11 cellular contexts compared by ENCODE assay signal in genomic region chr1:21621761-21622436, GRCh38. TPM values are rescaled to one million over a fixed set of nuclear protein-coding genes. Genes with fewer than 3 reads are reported as not detected.
DNase-seq lines count a peak whose midpoint lies in the region; ATAC-seq, FAIRE-seq and TF ChIP-seq lines count a peak whose summit lies in the region.
"Had no signal": no experiment of that assay in that cellular context is flagged by ENCODE, and none has a peak within 500 bp of the region (broad histone marks: within the 10 kb centered on the region; RNA-seq: fewer than 3 reads in every experiment).

No MANE protein-coding gene starts in this region.

- intact Hi-C loops in activated CD4-positive, alpha-beta memory T cell treated with anti-CD3 and anti-CD28 coated beads for 36 hours (cut with micrococcal nuclease): no loop called here
- intact Hi-C loops in K562 (cut with micrococcal nuclease) (no loop called here), right lobe of liver (cut with DNase I) (no loop called here)

- H3K27ac Mint-ChIP-seq in activated CD4-positive, alpha-beta memory T cell treated with anti-CD3 and anti-CD28 coated beads for 36 hours: no peak overlapping the region
- H3K27ac Mint-ChIP-seq in activated CD4-positive, alpha-beta memory T cell treated with anti-CD3 and anti-CD28 coated beads, Interleukin-2, amount 10 ng/mL, durations not matched to agents 7 days and 5 days: no peak overlapping the region

- no peak overlapping the region for H3K27ac ChIP-seq in K562 (ENCODE audit: extremely low read depth, low read depth, low read length)
- H3K27ac ChIP-seq in right lobe of liver: peak overlapping the region in 1 of 3 donors; percentile 37
- H3K27ac ChIP-seq in thymus (ENCODE audit: low read depth): no peak overlapping the region

- TF ChIP-seq POLR2A in K562 (conservative IDR thresholded peaks at IDR 0.05) (no peak), right lobe of liver (IDR thresholded peaks at IDR 0.05) (no peak)

- in situ Hi-C loops in K562 (cut with MboI): no loop called here

- CTCF ChIA-PET in activated CD4-positive, alpha-beta memory T cell treated with anti-CD3 and anti-CD28 coated beads for 36 hours (lab: Charles Lee): interaction anchor here (0.6 to 1.3 kb wide), 3 partner anchors 38 to 133 kb away, joined by 3 read pairs; no protein-coding TSS in a partner anchor
- CTCF ChIA-PET in activated CD4-positive, alpha-beta memory T cell treated with anti-CD3 and anti-CD28 coated beads, Interleukin-2, amount 10 ng/mL, durations not matched to agents 7 days and 5 days (lab: Charles Lee): no interaction called here
- CTCF ChIA-PET in K562 (lab: Yijun Ruan, JAX; ENCODE audit: low intra/inter-chr PET ratio): no interaction called here

- peak overlapping the region; percentile 3 for H3K4me3 Mint-ChIP-seq in activated CD4-positive, alpha-beta memory T cell treated with anti-CD3 and anti-CD28 coated beads for 36 hours
- no peak overlapping the region for H3K4me3 Mint-ChIP-seq in activated CD4-positive, alpha-beta memory T cell treated with anti-CD3 and anti-CD28 coated beads, Interleukin-2, amount 10 ng/mL, durations not matched to agents 7 days and 5 days

- H3K9me3 ChIP-seq in K562 (replicated peaks; ENCODE audit: control insufficient read depth, insufficient read depth, low read depth, low read length) (no peaks in the 10 kb centered on the region), right lobe of liver (no peaks in the 10 kb centered on the region), thymus (ENCODE audit: control insufficient read depth) (no peaks in the 10 kb centered on the region)

- no peaks in the 10 kb centered on the region for H3K36me3 Mint-ChIP-seq in activated CD4-positive, alpha-beta memory T cell treated with anti-CD3 and anti-CD28 coated beads for 36 hours
- H3K36me3 Mint-ChIP-seq in activated CD4-positive, alpha-beta memory T cell treated with anti-CD3 and anti-CD28 coated beads, Interleukin-2, amount 10 ng/mL, durations not matched to agents 7 days and 5 days (ENCODE audit: low read depth): no peaks in the 10 kb centered on the region

- no peak for TF ChIP-seq CTCF in K562 (IDR thresholded peaks at IDR 0.05 in 2 of 3, conservative IDR thresholded peaks at IDR 0.05 in 1 of 3; ENCODE audit: insufficient read depth in 2 of 3, low read depth in 1 of 3, low read length in 3 of 3)
- no peak for TF ChIP-seq CTCF in right lobe of liver (IDR thresholded peaks at IDR 0.05)

- peaks cover 18% of the 10 kb centered on the region for H3K27me3 Mint-ChIP-seq in activated CD4-positive, alpha-beta memory T cell treated with anti-CD3 and anti-CD28 coated beads for 36 hours
- peaks cover 15% of the 10 kb centered on the region for H3K27me3 Mint-ChIP-seq in activated CD4-positive, alpha-beta memory T cell treated with anti-CD3 and anti-CD28 coated beads, Interleukin-2, amount 10 ng/mL, durations not matched to agents 7 days and 5 days

- no peak overlapping the region for H2AFZ ChIP-seq in K562 (ENCODE audit: low read depth, low read length)

- peak overlapping the region; percentile 16 to 82; a peak in 3 of 4 replicates for H3K9ac ChIP-seq in K562 (ENCODE audit: insufficient read depth in 1 of 2, low read depth in 2 of 2, low read length in 2 of 2)

- BruUV-seq in K562 (replicated peaks; lab: Mats Ljungman, UMichigan): no TSS peak

- TF ChIP-seq RAD21 in K562 (CRISPR knock-in tag; conservative IDR thresholded peaks at IDR 0.05 in 1 of 2, IDR thresholded peaks at IDR 0.05 in 1 of 2): no peak

- no peaks in the 10 kb centered on the region for H4K20me1 ChIP-seq in K562 (replicated peaks; ENCODE audit: control insufficient read depth, insufficient read depth, low read length)

- H3K79me2 ChIP-seq in K562 (ENCODE audit: control insufficient read depth, insufficient read depth, low read length): peaks cover 31% of the 10 kb centered on the region

- no peak for ATAC-seq in K562
- no peak for ATAC-seq in right lobe of liver
- ATAC-seq: GM12878 had no signal

- peak overlapping the region; percentile 43; the same call in 1 of the 2 replicates for H3K4me2 ChIP-seq in K562 (ENCODE audit: insufficient read depth, low read length)

- H3K9me1 ChIP-seq in K562 (ENCODE audit: control insufficient read depth, insufficient read depth, low read length): peaks cover 4% of the 10 kb centered on the region

- TF ChIP-seq EP300 in K562 (IDR thresholded peaks at IDR 0.05; ENCODE audit: low read length): no peak

- H3K36me3 ChIP-seq in K562 (ENCODE audit: control insufficient read depth, insufficient read depth, low read length): peaks cover 43% of the 10 kb centered on the region
- no peaks in the 10 kb centered on the region for H3K36me3 ChIP-seq in right lobe of liver
- no peaks in the 10 kb centered on the region for H3K36me3 ChIP-seq in thymus (ENCODE audit: control insufficient read depth, insufficient read depth)

- H3K4me1 ChIP-seq in K562 (replicated peaks in 1 of 2; ENCODE audit: control insufficient read depth in 2 of 2, insufficient read depth in 2 of 2, low read length in 2 of 2): peaks cover 25 to 66% of the 10 kb centered on the region in 2 experiments
- peaks cover 0 to 55% (median 23%) of the 10 kb centered on the region in 4 donors for H3K4me1 ChIP-seq in right lobe of liver
- H3K4me1 ChIP-seq in thymus (ENCODE audit: control insufficient read depth, insufficient read depth, low read length): peaks cover 2% of the 10 kb centered on the region

- 79% methylated on average over 25 of the region's 39 CpGs for WGBS in K562 (ENCODE audit: insufficient coverage, low coverage, missing lambda C conversion rate)
- WGBS in right lobe of liver (ENCODE audit: insufficient coverage, low coverage, low lambda C conversion rate, missing lambda C conversion rate): 0% methylated on average over 2 of the region's 39 CpGs
- 42% methylated on average over 39 of the region's 39 CpGs for WGBS in thymus

- H3K4me3 ChIP-seq in K562 (peak overlapping the region; percentile 26), right lobe of liver (peak overlapping the region; percentile 56 to 63 (median 57)), thymus (ENCODE audit: low read length) (peak overlapping the region; percentile 34)
- H3K4me3 ChIP-seq: GM12878 had no signal

- POLR2A ChIA-PET in activated CD4-positive, alpha-beta memory T cell treated with anti-CD3 and anti-CD28 coated beads for 36 hours (lab: Charles Lee): interaction anchor here (0.5 kb wide), 1 partner anchor 810 kb away, joined by 3 read pairs; no protein-coding TSS in a partner anchor
- POLR2A ChIA-PET in activated CD4-positive, alpha-beta memory T cell treated with anti-CD3 and anti-CD28 coated beads, Interleukin-2, amount 10 ng/mL, durations not matched to agents 7 days and 5 days (lab: Charles Lee): no interaction called here
- POLR2A ChIA-PET in K562 (lab: Yijun Ruan, JAX): interaction anchor here (0.7 to 2.0 kb wide), 4 partner anchors 10 to 403 kb away, joined by 3 to 11 read pairs (median 6); no protein-coding TSS in a partner anchor

- H3K27me3 ChIP-seq in K562 (ENCODE audit: control insufficient read depth in 2 of 2, insufficient read depth in 2 of 2, low read length in 2 of 2): no peaks in the 10 kb centered on the region
- H3K27me3 ChIP-seq in right lobe of liver: no peaks in the 10 kb centered on the region
- H3K27me3 ChIP-seq in thymus (ENCODE audit: control insufficient read depth, insufficient read depth): peaks cover 15% of the 10 kb centered on the region

- H3K9me3 Mint-ChIP-seq in activated CD4-positive, alpha-beta memory T cell treated with anti-CD3 and anti-CD28 coated beads for 36 hours: no peaks in the 10 kb centered on the region
- no peaks in the 10 kb centered on the region for H3K9me3 Mint-ChIP-seq in activated CD4-positive, alpha-beta memory T cell treated with anti-CD3 and anti-CD28 coated beads, Interleukin-2, amount 10 ng/mL, durations not matched to agents 7 days and 5 days

- no peak for DNase-seq in activated CD4-positive, alpha-beta memory T cell treated with anti-CD3 and anti-CD28 coated beads for 36 hours
- DNase-seq in activated CD4-positive, alpha-beta memory T cell treated with anti-CD3 and anti-CD28 coated beads, Interleukin-2, amount 10 ng/mL, durations not matched to agents 7 days and 5 days: no peak
- DNase-seq in K562 (ENCODE audit: extremely low read depth in 1 of 4, low spot score in 3 of 4) (no peak), right lobe of liver (no peak), NAMALWA (ENCODE audit: low spot score) (no peak), NCI-H2227 treated with DMSO at 0.1 percent for 48 hours (lab: John Stamatoyannopoulos, UW) (no peak), EL (no peak)
- DNase-seq: cortex of kidney had no signal

- FAIRE-seq in K562 (lab: Jason Lieb, UNC): no peak
- FAIRE-seq: GM12878, H54 had no signal

- H3K4me1 Mint-ChIP-seq in activated CD4-positive, alpha-beta memory T cell treated with anti-CD3 and anti-CD28 coated beads for 36 hours (ENCODE audit: low read depth): peaks cover 2% of the 10 kb centered on the region
- H3K4me1 Mint-ChIP-seq in activated CD4-positive, alpha-beta memory T cell treated with anti-CD3 and anti-CD28 coated beads, Interleukin-2, amount 10 ng/mL, durations not matched to agents 7 days and 5 days: peaks cover 6% of the 10 kb centered on the region

TF ChIP-seq in K562, 482 proteins besides CTCF, POLR2A, EP300 and RAD21 (continues in another document):
- no peak for TF ChIP-seq ZNF197 (CRISPR knock-in tag; IDR thresholded peaks at IDR 0.05; ENCODE audit: low read depth)

RNA-seq across cellular contexts. Expression of gene RAP1GAP, which starts 47.3 kb away (rescaled TPM):
- total RNA-seq in activated CD4-positive, alpha-beta memory T cell treated with anti-CD3 and anti-CD28 coated beads for 36 hours: 1 to 10 TPM; 1.1 to 1.7 TPM
- total RNA-seq in activated CD4-positive, alpha-beta memory T cell treated with anti-CD3 and anti-CD28 coated beads, Interleukin-2, amount 10 ng/mL, durations not matched to agents 7 days and 5 days: under 1 TPM in 1 of 2 experiments, not detected in 1; 0.15 TPM
- 41.9 and 97.0 TPM in 2 replicates for total RNA-seq in K562 (2011; cell fraction: chromatin; rRNA removed; ENCODE audit: low replicate concordance)
- 41.8 and 44.9 TPM in 2 replicates for total RNA-seq in K562 (2011; cell fraction: nucleolus; rRNA removed)
- total RNA-seq in K562 (2011; cell fraction: nucleoplasm; rRNA removed): 34.0 and 35.7 TPM in 2 replicates
- 19.2 and 28.0 TPM in 2 replicates for total RNA-seq in K562 (2014; rRNA removed)
- total RNA-seq in K562 (2014; rRNA removed; fragmentation: Illumina TruSeq; extraction: Trizol): 7.0 and 7.3 TPM in 2 replicates
- total RNA-seq in K562 (2015; rRNA removed; fragmentation: Illumina TruSeq; extraction: Trizol): 9.5 and 9.7 TPM in 2 replicates
- 30.2 and 31.0 TPM in 2 replicates for total RNA-seq in K562 (2021)
- 30.2 and 36.0 TPM in 2 replicates for polyA plus RNA-seq in K562 (2011; rRNA removed)
- 27.3 and 36.3 TPM in 2 replicates for polyA plus RNA-seq in K562 (2011; cell fraction: cytosol; rRNA removed)
- 68.0 and 110 TPM in 2 replicates for polyA plus RNA-seq in K562 (2011; cell fraction: nucleus; rRNA removed)
- polyA plus RNA-seq in K562 (2012): 23.3 and 41.5 TPM in 2 replicates
- polyA plus RNA-seq in K562 (2014; fragmentation: Illumina TruSeq; extraction: Trizol): 23.5 and 26.5 TPM in 2 replicates
- polyA plus RNA-seq in K562 (2014; fragmentation: Nextera tagmentation; extraction: Ambion mirVana): under 1 TPM; 0.29 to 0.51 TPM
- 21.7 and 22.3 TPM in 2 replicates for polyA plus RNA-seq in K562 (2014; rRNA removed)
- polyA minus RNA-seq in K562 (2011; rRNA and poly(A)+ RNA removed): 25.4 and 27.5 TPM in 2 replicates
- polyA minus RNA-seq in K562 (2011; cell fraction: cytosol; rRNA and poly(A)+ RNA removed): 22.4 and 26.1 TPM in 2 replicates
- 26.9 and 27.0 TPM in 2 replicates for polyA minus RNA-seq in K562 (2011; cell fraction: nucleus; rRNA and poly(A)+ RNA removed)
- 10 to 100 TPM in 5 of 6 experiments, 1 to 10 TPM in 1; 8.0 to 38.1 (median 22.2) TPM for total RNA-seq in right lobe of liver
- polyA plus RNA-seq in thymus: 1.6 TPM
